24 cellular contexts compared by ENCODE assay signal in genomic region chr9:69370430-69370829, GRCh38. TPM values are rescaled to one million over a fixed set of nuclear protein-coding genes. Genes with fewer than 3 reads are reported as not detected.
A peak's percentile ranks its signal among the peaks of the same experiment; 100 is the strongest.
DNase-seq lines count a peak whose midpoint lies in the region; ATAC-seq and TF ChIP-seq lines count a peak whose summit lies in the region.
"Had no signal": no experiment of that assay in that cellular context is flagged by ENCODE, and none has a peak within 500 bp of the region (broad histone marks: within the 10 kb centered on the region; RNA-seq: fewer than 3 reads in every experiment).

No MANE protein-coding gene starts in this region.

- ATAC-seq in right cardiac atrium (no peak), T-cell (replicated peaks in 1 of 4) (no peak)
- ATAC-seq: activated naive CD4-positive, alpha-beta T cell treated with anti-CD3 and anti-CD28 coated beads, Interleukin-2, amount 50 U/mL, for 72 hours had no signal

- H3K27me3 ChIP-seq in left ventricle myocardium inferior (ENCODE audit: low read depth) (no peaks in the 10 kb centered on the region), right cardiac atrium (ENCODE audit: control insufficient read depth, insufficient read depth) (no peaks in the 10 kb centered on the region), mammary epithelial cell (ENCODE audit: insufficient read depth, low read length) (no peaks in the 10 kb centered on the region), kidney epithelial cell (ENCODE audit: control insufficient read depth, insufficient read depth, low read length) (no peaks in the 10 kb centered on the region), dorsolateral prefrontal cortex (no peaks in the 10 kb centered on the region)
- H3K27me3 ChIP-seq: ascending aorta, BE2C, colonic mucosa, SJCRH30, upper lobe of left lung had no signal

- CTCF ChIA-PET in mammary epithelial cell (lab: Charles Lee; ENCODE audit: low non-redundant PET), result no interaction called here
- CTCF ChIA-PET in T-cell (lab: Charles Lee), result no interaction called here

- peak overlapping the region; percentile 22 for H3K27ac ChIP-seq in left ventricle myocardium inferior (replicated peaks)
- no peak overlapping the region for H3K27ac ChIP-seq in right cardiac atrium (ENCODE audit: low read length)
- peak overlapping the region; percentile 35 for H3K27ac ChIP-seq in mammary epithelial cell (ENCODE audit: insufficient read depth, low read depth, low read length)
- H3K27ac ChIP-seq in dorsolateral prefrontal cortex, result no peak overlapping the region
- H3K27ac ChIP-seq: ascending aorta, colonic mucosa, SJCRH30, upper lobe of left lung had no signal

- TF ChIP-seq CTCF in left ventricle myocardium inferior (IDR thresholded peaks at IDR 0.05; ENCODE audit: borderline replicate concordance) (no peak), mammary epithelial cell (conservative IDR thresholded peaks at IDR 0.05 in 1 of 2, IDR thresholded peaks at IDR 0.05 in 1 of 2; ENCODE audit: extremely low read depth in 1 of 2, insufficient read depth in 1 of 2, low read depth in 1 of 2, low read length in 2 of 2) (no peak), kidney epithelial cell (IDR thresholded peaks at IDR 0.05; ENCODE audit: insufficient read depth, low read length, poor library complexity, severe bottlenecking) (no peak), dorsolateral prefrontal cortex (IDR thresholded peaks at IDR 0.05 in 54 of 56, conservative IDR thresholded peaks at IDR 0.05 in 2 of 56; ENCODE audit: low read depth in 1 of 56, partially characterized antibody in 56 of 56) (no peak)

- no peak overlapping the region for H3K9ac ChIP-seq in mammary epithelial cell (ENCODE audit: insufficient read depth, low read length)

- dilution Hi-C loops in mammary epithelial cell (cut with HindIII; ENCODE audit: low sequenced_read_pairs), result no loop called here

- H3K4me2 ChIP-seq in mammary epithelial cell (ENCODE audit: insufficient read depth, low read depth, low read length), result peak overlapping the region; percentile 30

- no peak overlapping the region for H3K4me3 ChIP-seq in left ventricle myocardium inferior
- no peak overlapping the region for H3K4me3 ChIP-seq in right cardiac atrium (ENCODE audit: low read length)
- H3K4me3 ChIP-seq in mammary epithelial cell (replicated peaks in 1 of 3; ENCODE audit: insufficient read depth in 1 of 3, low read depth in 2 of 3, low read length in 3 of 3), result no peak overlapping the region
- no peak overlapping the region for H3K4me3 ChIP-seq in kidney epithelial cell (ENCODE audit: low read depth, low read length)
- no peak overlapping the region for H3K4me3 ChIP-seq in dorsolateral prefrontal cortex
- H3K4me3 ChIP-seq: ascending aorta, colonic mucosa, lung, SJCRH30, upper lobe of left lung had no signal

- no peak for DNase-seq in left ventricle myocardium inferior
- DNase-seq in right cardiac atrium, result no peak
- DNase-seq in mammary epithelial cell, result peak; percentile 83
- peak; percentile 65 for DNase-seq in kidney epithelial cell (ENCODE audit: low read depth)
- no peak for DNase-seq in T-cell
- no peak for DNase-seq in dorsolateral prefrontal cortex
- no peak for DNase-seq in H4 (ENCODE audit: low spot score)
- no peak for DNase-seq in stimulated activated CD4-positive, alpha-beta T cell treated with anti-CD3 and anti-CD28 coated beads, Interleukin-2, amount 100 ng/mL, for 48 hours
- DNase-seq: activated CD4-positive, alpha-beta T cell treated with anti-CD3 and anti-CD28 coated beads, Interleukin-2, amount 10 ng/mL, durations not matched to agents 7 days and 5 days; BE2C; colonic mucosa; COR-L47; endodermal cell; NCI-H1092; NCI-H1930; NCI-H748 treated with DMSO at 0.1 percent for 48 hours; SJCRH30; T-helper 2 cell; upper lobe of left lung had no signal

- H2AFZ ChIP-seq in mammary epithelial cell (ENCODE audit: low read depth, low read length), result peak overlapping the region; percentile 69

- H3K27ac Mint-ChIP-seq in T-cell, result no peak overlapping the region
- H3K27ac Mint-ChIP-seq: activated CD4-positive, alpha-beta T cell treated with anti-CD3 and anti-CD28 coated beads, Interleukin-2, amount 10 ng/mL, durations not matched to agents 7 days and 5 days; activated naive CD4-positive, alpha-beta T cell treated with anti-CD3 and anti-CD28 coated beads, Interleukin-2, amount 50 U/mL, for 72 hours; endodermal cell had no signal

- peaks cover 10% of the 10 kb centered on the region for H3K9me3 ChIP-seq in left ventricle myocardium inferior (replicated peaks)
- H3K9me3 ChIP-seq in right cardiac atrium (ENCODE audit: control insufficient read depth, low read length), result no peaks in the 10 kb centered on the region
- H3K9me3 ChIP-seq in mammary epithelial cell (replicated peaks; ENCODE audit: insufficient read depth, low read length), result no peaks in the 10 kb centered on the region
- H3K9me3 ChIP-seq: ascending aorta, BE2C, colonic mucosa, SJCRH30, upper lobe of left lung had no signal

- in situ Hi-C loops in mammary epithelial cell (cut with MboI; ENCODE audit: low sequenced_read_pairs in 2 of 2), result no loop called here

- no peak overlapping the region for H3K4me3 Mint-ChIP-seq in T-cell
- H3K4me3 Mint-ChIP-seq: activated CD4-positive, alpha-beta T cell treated with anti-CD3 and anti-CD28 coated beads, Interleukin-2, amount 10 ng/mL, durations not matched to agents 7 days and 5 days; endodermal cell had no signal

- no peaks in the 10 kb centered on the region for H4K20me1 ChIP-seq in mammary epithelial cell (ENCODE audit: insufficient read depth, low read length)

- H3K79me2 ChIP-seq in mammary epithelial cell (ENCODE audit: insufficient read depth, low read length), result no peaks in the 10 kb centered on the region

- intact Hi-C loops in left ventricle myocardium inferior (cut with micrococcal nuclease) (no loop called here), right cardiac atrium (cut with DNase I) (no loop called here), mammary epithelial cell (cut with micrococcal nuclease) (no loop called here), dorsolateral prefrontal cortex (cut with DNase I) (no loop called here)

- H3K36me3 Mint-ChIP-seq in T-cell, result no peaks in the 10 kb centered on the region

- 18% methylated on average over 2 of the region's 2 CpGs for WGBS in right cardiac atrium
- 0% methylated on average over 2 of the region's 2 CpGs for WGBS in mammary epithelial cell (ENCODE audit: low coverage, missing lambda C conversion rate)

- H3K27me3 Mint-ChIP-seq in T-cell, result peaks cover 26 to 30% of the 10 kb centered on the region in 2 donors

- peaks cover 0 to 5% (median 3%) of the 10 kb centered on the region in 3 donors for H3K9me3 Mint-ChIP-seq in T-cell
- H3K9me3 Mint-ChIP-seq: activated CD4-positive, alpha-beta T cell treated with anti-CD3 and anti-CD28 coated beads, Interleukin-2, amount 10 ng/mL, durations not matched to agents 7 days and 5 days had no signal

- POLR2A ChIA-PET in T-cell (lab: Charles Lee), result no interaction called here

- H3K4me1 Mint-ChIP-seq in T-cell, result no peaks in the 10 kb centered on the region
- H3K4me1 Mint-ChIP-seq: activated CD4-positive, alpha-beta T cell treated with anti-CD3 and anti-CD28 coated beads, Interleukin-2, amount 10 ng/mL, durations not matched to agents 7 days and 5 days had no signal

- BruUV-seq in mammary epithelial cell (replicated peaks; lab: Mats Ljungman, UMichigan), result no TSS peak

- H3K36me3 ChIP-seq in left ventricle myocardium inferior, result peaks cover 10% of the 10 kb centered on the region
- H3K36me3 ChIP-seq in mammary epithelial cell (ENCODE audit: insufficient read depth, low read length), result no peaks in the 10 kb centered on the region
- no peaks in the 10 kb centered on the region for H3K36me3 ChIP-seq in kidney epithelial cell (ENCODE audit: control insufficient read depth, insufficient read depth, low read length)
- H3K36me3 ChIP-seq: ascending aorta, BE2C, colonic mucosa, SJCRH30, upper lobe of left lung had no signal

- H3K4me1 ChIP-seq in left ventricle myocardium inferior, result peaks cover 45% of the 10 kb centered on the region
- no peaks in the 10 kb centered on the region for H3K4me1 ChIP-seq in right cardiac atrium (ENCODE audit: control insufficient read depth, insufficient read depth, low read length)
- peaks cover 21% of the 10 kb centered on the region for H3K4me1 ChIP-seq in mammary epithelial cell (ENCODE audit: insufficient read depth, low read length)
- H3K4me1 ChIP-seq: ascending aorta, BE2C, colonic mucosa, SJCRH30 had no signal

RNA-seq across cellular contexts. Expression of gene ENTREP1, which starts 45.4 kb away (rescaled TPM):
- total RNA-seq in left ventricle myocardium inferior (22.1 TPM), right cardiac atrium (10 to 100 TPM; 16.7 to 29.2 (median 25.7) TPM), mammary epithelial cell (10 to 100 TPM in 1 of 2 donors, 1 to 10 TPM in 1; 6.2 to 12.5 TPM), kidney epithelial cell (3.1 and 3.8 TPM in 2 replicates), T-cell (under 1 TPM in 2 of 5 donors, not detected in 3; 0.13 to 0.16 TPM), dorsolateral prefrontal cortex (10 to 100 TPM; 11.8 to 91.1 (median 24.5) TPM)
- polyA plus RNA-seq in right cardiac atrium (14.7 TPM), mammary epithelial cell (1.3 TPM)
- polyA minus RNA-seq in mammary epithelial cell, result 10.1 TPM
- 0.08 TPM in 1 of 2 replicates, not detected in the other for total RNA-seq in H4 (2014; rRNA removed; shearing (Covaris generic))
- total RNA-seq: activated CD4-positive, alpha-beta T cell treated with anti-CD3 and anti-CD28 coated beads, Interleukin-2, amount 10 ng/mL, durations not matched to agents 7 days and 5 days; activated naive CD4-positive, alpha-beta T cell treated with anti-CD3 and anti-CD28 coated beads, Interleukin-2, amount 50 U/mL, for 72 hours; fibroblast of lung; OCI-LY7 had no signal

Comparison
In these comparisons a context has a peak if more than half of its experiments do, and no peak if none do; other contexts are left out.
1. H3K27ac ChIP-seq: peak in left ventricle myocardium inferior (single experiment) and mammary epithelial cell (single experiment); none in right cardiac atrium (single experiment) and dorsolateral prefrontal cortex (0 of 59).
2. DNase-seq: peak in mammary epithelial cell (single experiment) and kidney epithelial cell (single experiment); none in left ventricle myocardium inferior (single experiment), right cardiac atrium (0 of 3), T-cell (0 of 34), dorsolateral prefrontal cortex (0 of 10), H4 (single experiment) and stimulated activated CD4-positive, alpha-beta T cell treated with anti-CD3 and anti-CD28 coated beads, Interleukin-2, amount 100 ng/mL, for 48 hours (0 of 2).